In the genomic region with DNA sequence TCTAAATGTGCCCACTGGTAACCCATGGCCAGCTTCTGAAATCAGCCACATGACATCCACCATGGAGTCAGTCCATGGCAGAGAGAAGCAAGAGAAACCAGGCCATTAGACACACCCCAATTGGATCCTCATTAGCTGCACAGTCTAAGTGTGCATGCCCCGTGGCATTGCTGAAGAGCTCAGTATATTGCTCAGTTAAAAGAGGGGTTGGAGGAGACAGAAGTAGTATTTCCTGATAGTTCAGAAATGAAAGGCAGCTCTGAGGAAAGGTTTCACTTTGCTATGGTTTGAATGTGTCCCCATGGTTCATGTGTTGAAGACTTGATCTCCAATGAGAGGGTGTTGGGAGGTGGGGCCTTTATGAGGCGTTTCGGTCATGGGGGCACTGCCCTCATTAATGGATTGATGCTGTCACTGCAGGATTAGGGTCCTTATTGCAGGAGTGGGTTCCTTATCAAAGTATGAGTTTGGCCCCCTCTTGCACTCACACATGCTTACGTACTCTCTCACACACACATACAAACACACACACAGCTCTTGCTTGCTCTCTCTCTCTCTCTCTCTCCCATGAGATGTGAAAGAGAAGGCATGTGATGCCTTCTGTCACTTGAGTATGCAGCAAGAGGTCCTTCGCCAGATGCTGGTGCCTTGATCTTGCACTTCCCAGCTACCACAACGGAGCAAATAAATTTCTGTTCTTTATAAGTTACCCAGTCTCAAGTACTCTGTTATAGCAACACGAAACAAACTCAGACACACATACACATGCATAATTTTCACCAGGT, we compare ENCODE assay signal across 16 cellular contexts. TPM values are rescaled to one million over a fixed set of nuclear protein-coding genes. Genes with fewer than 3 reads are reported as not detected.
DNase-seq lines count a peak whose midpoint lies in the region; ATAC-seq and TF ChIP-seq lines count a peak whose summit lies in the region.
"Had no signal": no experiment of that assay in that cellular context is flagged by ENCODE, and none has a peak within 500 bp of the region (broad histone marks: within the 10 kb centered on the region; RNA-seq: fewer than 3 reads in every experiment).

No MANE protein-coding gene starts in this region.

- CTCF ChIA-PET in activated CD8-positive, alpha-beta memory T cell treated with anti-CD3 and anti-CD28 coated beads, Interleukin-2, amount 10 ng/mL, durations not matched to agents 7 days and 5 days (lab: Charles Lee) = interaction anchor here (1.2 to 5.5 kb wide), 2 partner anchors 10 to 78 kb away, joined by 3 to 41 read pairs; no protein-coding TSS in a partner anchor

- no peak for DNase-seq in activated CD8-positive, alpha-beta memory T cell treated with anti-CD3 and anti-CD28 coated beads, Interleukin-2, amount 10 ng/mL, durations not matched to agents 7 days and 5 days
- no peak for DNase-seq in activated CD8-positive, alpha-beta memory T cell treated with anti-CD3 and anti-CD28 coated beads for 24 hours
- DNase-seq in NCI-H187 treated with DMSO at 0.1 percent for 48 hours (lab: John Stamatoyannopoulos, UW) = peak; percentile 65
- DNase-seq in glutamatergic neuron = no peak
- DNase-seq in activated CD4-positive, CD25-positive, alpha-beta regulatory T cell treated with anti-CD3 and anti-CD28 coated beads, Interleukin-2, amount 50 U/mL, for 72 hours = no peak
- no peak for DNase-seq in NCI-H526 treated with DMSO at 0.1 percent for 48 hours (lab: John Stamatoyannopoulos, UW)
- DNase-seq: C1 segment of cervical spinal cord, Caco-2, DMS53, GM23248, NCI-H1930, NCI-H510A treated with DMSO at 0.1 percent for 48 hours had no signal

- peak; percentile 49 for ATAC-seq in activated CD8-positive, alpha-beta memory T cell treated with anti-CD3 and anti-CD28 coated beads, Interleukin-2, amount 10 ng/mL, durations not matched to agents 7 days and 5 days
- no peak for ATAC-seq in HG02884 (IDR thresholded peaks at IDR 0.05; ENCODE audit: unreplicated experiment)
- ATAC-seq in activated T-helper 17 cell treated with anti-CD3 and anti-CD28 coated beads, Interleukin-2, amount 50 U/mL, for 72 hours (replicated peaks) = no peak
- ATAC-seq: A549 had no signal

- H3K36me3 Mint-ChIP-seq in activated CD8-positive, alpha-beta memory T cell treated with anti-CD3 and anti-CD28 coated beads, Interleukin-2, amount 10 ng/mL, durations not matched to agents 7 days and 5 days = peaks cover 1% of the 10 kb centered on the region
- H3K36me3 Mint-ChIP-seq in glutamatergic neuron (ENCODE audit: unreplicated experiment) = peaks cover 6% of the 10 kb centered on the region
- no peaks in the 10 kb centered on the region for H3K36me3 Mint-ChIP-seq in activated T-helper 17 cell treated with anti-CD3 and anti-CD28 coated beads, Interleukin-2, amount 50 U/mL, for 72 hours (ENCODE audit: low read depth)

- H3K4me1 Mint-ChIP-seq in activated CD8-positive, alpha-beta memory T cell treated with anti-CD3 and anti-CD28 coated beads, Interleukin-2, amount 10 ng/mL, durations not matched to agents 7 days and 5 days = peaks cover 36% of the 10 kb centered on the region
- H3K4me1 Mint-ChIP-seq in glutamatergic neuron (ENCODE audit: low read depth, unreplicated experiment) = peaks cover 21% of the 10 kb centered on the region
- H3K4me1 Mint-ChIP-seq in activated T-helper 17 cell treated with anti-CD3 and anti-CD28 coated beads, Interleukin-2, amount 50 U/mL, for 72 hours = peaks cover 28% of the 10 kb centered on the region

- no peak overlapping the region for H3K4me3 Mint-ChIP-seq in activated CD8-positive, alpha-beta memory T cell treated with anti-CD3 and anti-CD28 coated beads, Interleukin-2, amount 10 ng/mL, durations not matched to agents 7 days and 5 days
- peak overlapping the region; percentile 47 for H3K4me3 Mint-ChIP-seq in glutamatergic neuron (ENCODE audit: unreplicated experiment)
- H3K4me3 Mint-ChIP-seq in activated T-helper 17 cell treated with anti-CD3 and anti-CD28 coated beads, Interleukin-2, amount 50 U/mL, for 72 hours = no peak overlapping the region

- H3K27ac Mint-ChIP-seq in activated CD8-positive, alpha-beta memory T cell treated with anti-CD3 and anti-CD28 coated beads, Interleukin-2, amount 10 ng/mL, durations not matched to agents 7 days and 5 days = peak overlapping the region; percentile 6
- H3K27ac Mint-ChIP-seq in glutamatergic neuron (ENCODE audit: unreplicated experiment) = peak overlapping the region; percentile 88
- H3K27ac Mint-ChIP-seq in activated T-helper 17 cell treated with anti-CD3 and anti-CD28 coated beads, Interleukin-2, amount 50 U/mL, for 72 hours = no peak overlapping the region

- no peak for TF ChIP-seq CTCF in glutamatergic neuron (IDR thresholded peaks at IDR 0.05; ENCODE audit: partially characterized antibody, unreplicated experiment)

- H3K27me3 Mint-ChIP-seq in activated CD8-positive, alpha-beta memory T cell treated with anti-CD3 and anti-CD28 coated beads, Interleukin-2, amount 10 ng/mL, durations not matched to agents 7 days and 5 days = peaks cover 15% of the 10 kb centered on the region
- peaks cover 7% of the 10 kb centered on the region for H3K27me3 Mint-ChIP-seq in glutamatergic neuron (ENCODE audit: unreplicated experiment)
- no peaks in the 10 kb centered on the region for H3K27me3 Mint-ChIP-seq in activated T-helper 17 cell treated with anti-CD3 and anti-CD28 coated beads, Interleukin-2, amount 50 U/mL, for 72 hours

- peaks cover 2% of the 10 kb centered on the region for H3K9me3 Mint-ChIP-seq in activated CD8-positive, alpha-beta memory T cell treated with anti-CD3 and anti-CD28 coated beads, Interleukin-2, amount 10 ng/mL, durations not matched to agents 7 days and 5 days (ENCODE audit: low read depth)
- H3K9me3 Mint-ChIP-seq in glutamatergic neuron (ENCODE audit: unreplicated experiment) = peaks cover 9% of the 10 kb centered on the region
- H3K9me3 Mint-ChIP-seq in activated T-helper 17 cell treated with anti-CD3 and anti-CD28 coated beads, Interleukin-2, amount 50 U/mL, for 72 hours = no peaks in the 10 kb centered on the region

RNA-seq across cellular contexts. Expression of gene TMEM163, which starts 58.0 kb away (rescaled TPM):
- total RNA-seq in activated CD8-positive, alpha-beta memory T cell treated with anti-CD3 and anti-CD28 coated beads, Interleukin-2, amount 10 ng/mL, durations not matched to agents 7 days and 5 days = 1 to 10 TPM; 2.1 to 2.3 TPM
- 27.7 TPM for total RNA-seq in glutamatergic neuron (ENCODE audit: unreplicated experiment)
- total RNA-seq in activated T-helper 17 cell treated with anti-CD3 and anti-CD28 coated beads, Interleukin-2, amount 50 U/mL, for 72 hours = 1 to 10 TPM in 1 of 2 donors, under 1 TPM in 1; 0.26 to 1.3 TPM
- total RNA-seq: G401, GM23248 had no signal
